8 cellular contexts compared by ENCODE assay signal in the genomic region with DNA sequence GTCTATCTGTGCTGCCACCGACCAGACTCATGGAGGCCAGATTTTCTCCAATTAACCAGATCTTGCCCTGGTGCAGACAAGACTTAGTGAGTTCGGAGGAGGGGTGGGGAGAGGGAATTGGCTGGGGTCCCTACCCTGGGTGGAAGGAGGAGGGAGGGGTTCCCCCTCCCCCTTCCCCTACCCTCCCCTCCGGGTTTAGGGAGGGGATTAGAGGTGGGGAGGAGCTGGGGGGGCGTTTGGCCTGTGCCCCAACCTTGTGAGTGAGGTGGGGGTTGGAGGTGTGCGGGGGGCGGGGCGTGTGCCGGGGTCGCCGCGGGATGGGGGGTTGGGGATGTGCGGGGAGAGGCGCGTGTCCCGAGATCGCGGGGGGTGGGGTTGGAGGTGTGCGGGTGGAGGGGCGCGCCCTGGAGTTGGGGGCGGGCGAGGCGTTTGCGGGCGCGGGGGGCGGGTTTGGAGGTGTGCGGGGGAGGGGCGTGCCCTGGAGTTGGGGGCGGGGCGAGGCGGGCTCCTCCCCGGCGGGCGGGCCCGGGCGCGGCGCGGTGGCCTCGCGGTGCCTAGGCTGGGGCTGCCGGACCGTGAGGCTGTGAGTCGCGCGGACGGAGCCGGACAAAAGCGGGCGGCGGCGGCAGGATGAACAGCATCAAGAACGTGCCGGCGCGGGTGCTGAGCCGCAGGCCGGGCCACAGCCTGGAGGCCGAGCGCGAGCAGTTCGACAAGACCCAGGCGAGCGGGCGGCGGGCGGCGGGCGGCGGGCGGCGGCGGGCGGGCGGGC. TPM values are rescaled to one million over a fixed set of nuclear protein-coding genes. Genes with fewer than 3 reads are reported as not detected.
DNase-seq lines count a peak whose midpoint lies in the region; ATAC-seq, FAIRE-seq and TF ChIP-seq lines count a peak whose summit lies in the region.

A gene with protein sequence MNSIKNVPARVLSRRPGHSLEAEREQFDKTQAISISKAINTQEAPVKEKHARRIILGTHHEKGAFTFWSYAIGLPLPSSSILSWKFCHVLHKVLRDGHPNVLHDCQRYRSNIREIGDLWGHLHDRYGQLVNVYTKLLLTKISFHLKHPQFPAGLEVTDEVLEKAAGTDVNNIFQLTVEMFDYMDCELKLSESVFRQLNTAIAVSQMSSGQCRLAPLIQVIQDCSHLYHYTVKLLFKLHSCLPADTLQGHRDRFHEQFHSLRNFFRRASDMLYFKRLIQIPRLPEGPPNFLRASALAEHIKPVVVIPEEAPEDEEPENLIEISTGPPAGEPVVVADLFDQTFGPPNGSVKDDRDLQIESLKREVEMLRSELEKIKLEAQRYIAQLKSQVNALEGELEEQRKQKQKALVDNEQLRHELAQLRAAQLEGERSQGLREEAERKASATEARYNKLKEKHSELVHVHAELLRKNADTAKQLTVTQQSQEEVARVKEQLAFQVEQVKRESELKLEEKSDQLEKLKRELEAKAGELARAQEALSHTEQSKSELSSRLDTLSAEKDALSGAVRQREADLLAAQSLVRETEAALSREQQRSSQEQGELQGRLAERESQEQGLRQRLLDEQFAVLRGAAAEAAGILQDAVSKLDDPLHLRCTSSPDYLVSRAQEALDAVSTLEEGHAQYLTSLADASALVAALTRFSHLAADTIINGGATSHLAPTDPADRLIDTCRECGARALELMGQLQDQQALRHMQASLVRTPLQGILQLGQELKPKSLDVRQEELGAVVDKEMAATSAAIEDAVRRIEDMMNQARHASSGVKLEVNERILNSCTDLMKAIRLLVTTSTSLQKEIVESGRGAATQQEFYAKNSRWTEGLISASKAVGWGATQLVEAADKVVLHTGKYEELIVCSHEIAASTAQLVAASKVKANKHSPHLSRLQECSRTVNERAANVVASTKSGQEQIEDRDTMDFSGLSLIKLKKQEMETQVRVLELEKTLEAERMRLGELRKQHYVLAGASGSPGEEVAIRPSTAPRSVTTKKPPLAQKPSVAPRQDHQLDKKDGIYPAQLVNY (plus strand): TSS at position 537 of the 772 bp plus-strand sequence. CDS start 94 bp downstream, at position 631.

- CTCF ChIA-PET in A673 (lab: Charles Lee) = interaction anchor here (0.8 kb wide), 1 partner anchor 19 kb away, joined by 3 read pairs; no protein-coding TSS in a partner anchor

- H3K36me3 ChIP-seq in A673 (ENCODE audit: insufficient read depth, low read length, poor library complexity, severe bottlenecking) (no peaks in the 10 kb centered on the region), NT2/D1 (ENCODE audit: insufficient read depth, insufficient read length, low read length) (peaks cover 5% of the 10 kb centered on the region), thoracic aorta (no peaks in the 10 kb centered on the region)

- BruUV-seq in A673 (replicated peaks; lab: Mats Ljungman, UMichigan) = no TSS peak

- H3K27ac ChIP-seq in A673 (ENCODE audit: low read depth, low read length, poor library complexity, severe bottlenecking) (peak within 1 kb of the TSS; percentile 56), thoracic aorta (peak within 1 kb of the TSS; percentile 65 to 75)

- H3K27me3 ChIP-seq in A673 (replicated peaks; ENCODE audit: insufficient read depth, low read depth, low read length, poor library complexity) (no peaks in the 10 kb centered on the region), NT2/D1 (ENCODE audit: insufficient read depth, insufficient read length) (peaks cover 12% of the 10 kb centered on the region), thoracic aorta (replicated peaks; ENCODE audit: insufficient read depth) (no peaks in the 10 kb centered on the region)

- intact Hi-C loops in A673 (cut with micrococcal nuclease; ENCODE audit: unreplicated experiment) = no loop called here

- peak; percentile 51 for DNase-seq in A673 (ENCODE audit: low spot score)
- no peak for DNase-seq in NT2/D1 (ENCODE audit: low read depth, low spot score)
- peak; percentile 84 for DNase-seq in activated effector memory CD4-positive, alpha-beta T cell treated with anti-CD3 and anti-CD28 coated beads, Interleukin-2, amount 50 U/mL, for 16 hours
- DNase-seq in frontal cortex (ENCODE audit: low spot score in 2 of 2) = peak; percentile 81 to 88
- DNase-seq in nucleus accumbens (lab: John Stamatoyannopoulos, UW) = peak in 37 of 56 donors; percentile 15 to 81 (median 56)
- no peak for DNase-seq in thoracic aorta (ENCODE audit: low spot score)

- ATAC-seq in GM19328 (IDR thresholded peaks at IDR 0.05; ENCODE audit: unreplicated experiment) (peak; percentile 41), thoracic aorta (ENCODE audit: insufficient number of reproducible peaks, low FRiP score, low read depth) (no peak), GM19023 (IDR thresholded peaks at IDR 0.05; ENCODE audit: unreplicated experiment) (no peak)

- H3K9me3 ChIP-seq in A673 (ENCODE audit: low read depth, low read length, poor library complexity, severe bottlenecking) (no peaks in the 10 kb centered on the region), NT2/D1 (ENCODE audit: insufficient read depth, low read length) (no peaks in the 10 kb centered on the region), thoracic aorta (no peaks in the 10 kb centered on the region)

- peak within 1 kb of the TSS; percentile 79 for H3K9ac ChIP-seq in NT2/D1 (ENCODE audit: insufficient read length, low read depth)

- peaks cover 16% of the 10 kb centered on the region for H3K4me1 ChIP-seq in A673 (ENCODE audit: insufficient read depth, low read length, poor library complexity, severe bottlenecking)
- peaks cover 4% of the 10 kb centered on the region for H3K4me1 ChIP-seq in NT2/D1 (ENCODE audit: insufficient read depth, insufficient read length)
- peaks cover 0 to 24% of the 10 kb centered on the region in 2 donors for H3K4me1 ChIP-seq in thoracic aorta (ENCODE audit: control insufficient read depth in 1 of 2, low read depth in 2 of 2)

- no peak for TF ChIP-seq CTCF in A673 (conservative IDR thresholded peaks at IDR 0.05; ENCODE audit: low read depth, low read length)
- no peak for TF ChIP-seq CTCF in thoracic aorta (IDR thresholded peaks at IDR 0.05)

- H3K4me3 ChIP-seq in A673 (ENCODE audit: low read depth, low read length, poor library complexity, severe bottlenecking) = peak within 1 kb of the TSS; percentile 66
- H3K4me3 ChIP-seq in NT2/D1 (ENCODE audit: insufficient read length, low read depth) = peak within 1 kb of the TSS; percentile 60
- peak within 1 kb of the TSS; percentile 88 for H3K4me3 ChIP-seq in thoracic aorta

- no peak for FAIRE-seq in frontal cortex (lab: Jason Lieb, UNC)

- POLR2A ChIA-PET in A673 (lab: Charles Lee; ENCODE audit: low non-redundant PET) = no interaction called here

RNA-seq across cellular contexts. Expression of the gene that starts here (rescaled TPM):
- 27.0 and 30.4 TPM in 2 replicates for total RNA-seq in A673 (2021)
- total RNA-seq in frontal cortex = 88.0 TPM
- 100 to 1,000 TPM; 109 to 131 TPM for total RNA-seq in thoracic aorta

Comparison
In these comparisons a context has a peak if more than half of its experiments do, and no peak if none do; other contexts are left out.
1. DNase-seq: peak in A673 (single experiment), activated effector memory CD4-positive, alpha-beta T cell treated with anti-CD3 and anti-CD28 coated beads, Interleukin-2, amount 50 U/mL, for 16 hours (single experiment), frontal cortex (2 of 2) and nucleus accumbens (37 of 56); none in NT2/D1 (single experiment) and thoracic aorta (single experiment).
2. Peak in every context shown above with its lines, with median percentiles within 50 percentile points of each other: H3K4me3 ChIP-seq.